ENCODE assay signal across 1 cellular context in genomic region chrX:130738638-130739195, GRCh38.
TF ChIP-seq lines count a peak whose summit lies in the region.

No MANE protein-coding gene starts in this region.

TF ChIP-seq in GM23338, 12 proteins besides CTCF, POLR2A, EP300 and RAD21 (continued from another document):
- TF ChIP-seq ZNF462 (CRISPR knock-in tag; IDR thresholded peaks at IDR 0.05): no peak
- no peak for TF ChIP-seq POLR2AphosphoS5 (IDR thresholded peaks at IDR 0.05; ENCODE audit: low read depth)
- no peak for TF ChIP-seq STAT1 (IDR thresholded peaks at IDR 0.05; ENCODE audit: unreplicated experiment)
- TF ChIP-seq JUNB (IDR thresholded peaks at IDR 0.05; ENCODE audit: unreplicated experiment): no peak
- TF ChIP-seq CREB1 (CRISPR knock-in tag; IDR thresholded peaks at IDR 0.05; ENCODE audit: low read depth): no peak
- TF ChIP-seq ZNF114 (CRISPR knock-in tag; IDR thresholded peaks at IDR 0.05): no peak
- TF ChIP-seq NANOG (IDR thresholded peaks at IDR 0.05; ENCODE audit: borderline replicate concordance): no peak
- TF ChIP-seq ETS1 (IDR thresholded peaks at IDR 0.05): no peak
- TF ChIP-seq ZNF331 (CRISPR knock-in tag; IDR thresholded peaks at IDR 0.05; ENCODE audit: low read depth): no peak
- no peak for TF ChIP-seq REST (IDR thresholded peaks at IDR 0.05; ENCODE audit: unreplicated experiment)
